Comparison of ENCODE assay signal across 24 cellular contexts in genomic region chr5:98541641-98542040, GRCh38.
"Had no signal": no experiment of that assay in that cellular context is flagged by ENCODE, and none has a peak within 500 bp of the region (broad histone marks: within the 10 kb centered on the region; RNA-seq: fewer than 3 reads in every experiment).

No MANE protein-coding gene starts in this region.

- H3K27me3 ChIP-seq: colonic mucosa, dorsolateral prefrontal cortex, esophagus muscularis mucosa, esophagus squamous epithelium, foreskin keratinocyte, gastrocnemius medialis, gastroesophageal sphincter, heart left ventricle, heart right ventricle had no signal

- H3K27ac ChIP-seq: colonic mucosa, coronary artery, dorsolateral prefrontal cortex, epithelial cell of prostate, esophagus muscularis mucosa, esophagus squamous epithelium, foreskin keratinocyte, gastrocnemius medialis, gastroesophageal sphincter, heart left ventricle, heart right ventricle had no signal

- H3K4me1 ChIP-seq: colonic mucosa, esophagus muscularis mucosa, esophagus squamous epithelium, foreskin keratinocyte, gastrocnemius medialis, gastroesophageal sphincter, heart left ventricle, heart right ventricle had no signal

- H3K4me3 ChIP-seq: colonic mucosa, coronary artery, dorsolateral prefrontal cortex, esophagus muscularis mucosa, esophagus squamous epithelium, gastrocnemius medialis, gastroesophageal sphincter, heart left ventricle, heart right ventricle had no signal

- H3K9me3 ChIP-seq: colonic mucosa, gastrocnemius medialis had no signal

- DNase-seq: colonic mucosa; cortex of kidney; dermis blood vessel endothelial cell; dorsolateral prefrontal cortex; effector CD4-positive, alpha-beta T cell; effector CD8-positive, alpha-beta T cell; effector memory CD4-positive, alpha-beta T cell; effector memory CD8-positive, alpha-beta T cell; endodermal cell; erythroblast; esophagus squamous epithelium; foreskin fibroblast; foreskin keratinocyte; foreskin melanocyte; gastrocnemius medialis; glutamatergic neuron; head of caudate nucleus; heart left ventricle; heart right ventricle had no signal

- H3K36me3 ChIP-seq: colonic mucosa, esophagus muscularis mucosa, esophagus squamous epithelium, gastrocnemius medialis, gastroesophageal sphincter, heart left ventricle, heart right ventricle had no signal

- ATAC-seq: effector memory CD8-positive, alpha-beta T cell; esophagus mucosa; foreskin keratinocyte; gastrocnemius medialis; gastroesophageal sphincter; heart left ventricle; heart right ventricle had no signal
